ENCODE assay signal across 21 cellular contexts in the genomic region with DNA sequence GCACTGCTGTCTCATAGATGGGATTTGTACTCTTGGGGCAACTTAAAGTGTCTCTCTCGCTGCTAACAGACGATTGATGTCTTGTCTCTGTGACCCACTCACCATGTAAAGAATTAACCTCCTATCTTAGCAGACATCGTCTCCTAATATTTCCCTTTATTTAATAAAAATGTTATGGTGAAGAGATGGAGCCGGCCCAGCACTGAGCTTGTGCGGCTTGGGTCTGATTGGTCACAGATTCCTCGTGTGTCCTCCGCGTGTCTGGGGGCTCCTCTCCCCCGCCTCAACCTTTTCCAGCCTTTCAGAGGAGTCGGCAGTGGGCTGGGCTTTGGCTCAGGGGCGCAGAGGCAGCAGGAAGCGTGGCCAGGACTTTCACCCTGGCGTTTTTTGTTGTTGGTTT. TPM values are rescaled to one million over a fixed set of nuclear protein-coding genes. Genes with fewer than 3 reads are reported as not detected.
A peak's percentile ranks its signal among the peaks of the same experiment; 100 is the strongest.
DNase-seq lines count a peak whose midpoint lies in the region; ATAC-seq and TF ChIP-seq lines count a peak whose summit lies in the region.
"Had no signal": no experiment of that assay in that cellular context is flagged by ENCODE, and none has a peak within 500 bp of the region (broad histone marks: within the 10 kb centered on the region; RNA-seq: fewer than 3 reads in every experiment).

No MANE protein-coding gene starts in this region.

- H3K27ac ChIP-seq in esophagus muscularis mucosa (replicated peaks in 1 of 4) (peak overlapping the region; percentile 72 to 82 (median 78)), colonic mucosa (no peak overlapping the region)
- H3K27ac ChIP-seq: KMS-11, PC-9 had no signal

- DNase-seq in SK-N-DZ (ENCODE audit: low spot score) (peak; percentile 81), esophagus muscularis mucosa (ENCODE audit: extremely low spot score) (no peak), nephron progenitor cell (no peak), mesothelial cell of epicardium (ENCODE audit: low spot score in 2 of 2, unreplicated experiment in 2 of 2) (no peak), DMS153 treated with DMSO at 0.1 percent for 48 hours (lab: John Stamatoyannopoulos, UW; ENCODE audit: unreplicated experiment) (no peak), colonic mucosa (no peak)
- DNase-seq: C1 segment of cervical spinal cord; CD8-positive, alpha-beta T cell; EL; GF-D8; IMR-90; NCI-H1092 treated with DMSO at 0.1 percent for 48 hours; NCI-H1436 treated with DMSO at 0.1 percent for 48 hours; NCI-H1930; NCI-H510A; NCI-H748 treated with DMSO at 0.1 percent for 48 hours; RPMI8226; SHP77 treated with DMSO at 0.1 percent for 48 hours had no signal

- intact Hi-C loops in esophagus muscularis mucosa (cut with DNase I) (loop anchor here (5.0 kb wide), 1 partner anchor 33 kb away; a partner anchor contains a TSS), colonic mucosa (cut with DNase I) (no loop called here)

- H3K36me3 ChIP-seq in esophagus muscularis mucosa (peaks cover 21 to 42% (median 36%) of the 10 kb centered on the region in 4 donors), colonic mucosa (no peaks in the 10 kb centered on the region)

- H3K36me3 Mint-ChIP-seq in nephron progenitor cell (ENCODE audit: low read depth), result peaks cover 15% of the 10 kb centered on the region
- peaks cover 14% of the 10 kb centered on the region for H3K36me3 Mint-ChIP-seq in mesothelial cell of epicardium

- H3K4me3 ChIP-seq in esophagus muscularis mucosa (no peak overlapping the region), colonic mucosa (no peak overlapping the region)
- H3K4me3 ChIP-seq: PC-9 had no signal

- 78% methylated on average over 13 of the region's 13 CpGs for WGBS in esophagus muscularis mucosa

- ATAC-seq in GM19452 (IDR thresholded peaks at IDR 0.05; ENCODE audit: unreplicated experiment), result no peak
- ATAC-seq: CD8-positive, alpha-beta T cell had no signal

- H3K27me3 ChIP-seq in esophagus muscularis mucosa (no peaks in the 10 kb centered on the region), colonic mucosa (no peaks in the 10 kb centered on the region)

- no peak overlapping the region for H3K9ac ChIP-seq in colonic mucosa (ENCODE audit: low read depth in 2 of 2, low read length in 2 of 2)
- H3K9ac ChIP-seq: KMS-11 had no signal

- no peak for TF ChIP-seq EP300 in esophagus muscularis mucosa (IDR thresholded peaks at IDR 0.05)

- peaks cover 34% of the 10 kb centered on the region for H3K4me1 Mint-ChIP-seq in nephron progenitor cell
- H3K4me1 Mint-ChIP-seq in mesothelial cell of epicardium, result peaks cover 5% of the 10 kb centered on the region

- H3K9me3 Mint-ChIP-seq in nephron progenitor cell (no peaks in the 10 kb centered on the region), mesothelial cell of epicardium (no peaks in the 10 kb centered on the region)
- H3K9me3 Mint-ChIP-seq: CD8-positive, alpha-beta T cell had no signal

- H3K27ac Mint-ChIP-seq in nephron progenitor cell (peak overlapping the region; percentile 11), mesothelial cell of epicardium (no peak overlapping the region)
- H3K27ac Mint-ChIP-seq: CD8-positive, alpha-beta T cell had no signal

- H3K4me1 ChIP-seq in esophagus muscularis mucosa (peaks cover 28 to 80% (median 78%) of the 10 kb centered on the region in 4 donors), colonic mucosa (no peaks in the 10 kb centered on the region)

- TF ChIP-seq CTCF in esophagus muscularis mucosa (IDR thresholded peaks at IDR 0.05), result no peak
- TF ChIP-seq CTCF in nephron progenitor cell (IDR thresholded peaks at IDR 0.05), result no peak
- no peak for TF ChIP-seq CTCF in mesothelial cell of epicardium (IDR thresholded peaks at IDR 0.05; ENCODE audit: unreplicated experiment)
- TF ChIP-seq CTCF in colonic mucosa (IDR thresholded peaks at IDR 0.05), result no peak

- H3K27me3 Mint-ChIP-seq in nephron progenitor cell (ENCODE audit: low read depth, poor library complexity), result no peaks in the 10 kb centered on the region
- H3K27me3 Mint-ChIP-seq in mesothelial cell of epicardium (ENCODE audit: low read depth), result no peaks in the 10 kb centered on the region

- H3K9me3 ChIP-seq in esophagus muscularis mucosa, result no peaks in the 10 kb centered on the region
- H3K9me3 ChIP-seq in colonic mucosa, result no peaks in the 10 kb centered on the region

- H3K4me3 Mint-ChIP-seq in nephron progenitor cell, result no peak overlapping the region
- H3K4me3 Mint-ChIP-seq in mesothelial cell of epicardium, result no peak overlapping the region
- H3K4me3 Mint-ChIP-seq: CD8-positive, alpha-beta T cell had no signal

- no peak for TF ChIP-seq POLR2A in esophagus muscularis mucosa (IDR thresholded peaks at IDR 0.05; ENCODE audit: low read depth)

RNA-seq across cellular contexts. Expression of a gene that starts 13.2 kb away (rescaled TPM):
- polyA plus RNA-seq in SK-N-DZ (2014; cell fraction: cytosol; rRNA removed), result 1.8 and 2.4 TPM in 2 replicates
- 9.7 and 10.7 TPM in 2 replicates for polyA plus RNA-seq in SK-N-DZ (2014; cell fraction: nucleus; rRNA removed)
- total RNA-seq in esophagus muscularis mucosa (10 to 100 TPM in 1 of 4 donors, 1 to 10 TPM in 3; 5.3 to 10.1 (median 6.6) TPM), mesothelial cell of epicardium (29.5 to 31.9 TPM (median 29.5 TPM) in 3 replicates), colonic mucosa (10 to 100 TPM in 1 of 2 donors, 1 to 10 TPM in 1; 7.6 to 10.3 TPM)

RNA-seq across cellular contexts. Expression of a gene that starts 33.5 kb away (rescaled TPM):
- 3.0 and 6.1 TPM in 2 replicates for polyA plus RNA-seq in SK-N-DZ (2014; cell fraction: cytosol; rRNA removed)
- 1.6 and 2.7 TPM in 2 replicates for polyA plus RNA-seq in SK-N-DZ (2014; cell fraction: nucleus; rRNA removed)
- total RNA-seq in esophagus muscularis mucosa (10 to 100 TPM in 2 of 4 donors, 1 to 10 TPM in 2; 9.1 to 19.0 (median 13.5) TPM), mesothelial cell of epicardium (12.0 to 13.2 TPM (median 12.6 TPM) in 3 replicates), colonic mucosa (10 to 100 TPM in 1 of 2 donors, 1 to 10 TPM in 1; 7.3 to 14.7 TPM)

RNA-seq across cellular contexts. Expression of a gene that starts 57.6 kb away (rescaled TPM):
- 8.1 and 9.2 TPM in 2 replicates for polyA plus RNA-seq in SK-N-DZ (2014; cell fraction: cytosol; rRNA removed)
- 35.4 and 50.9 TPM in 2 replicates for polyA plus RNA-seq in SK-N-DZ (2014; cell fraction: nucleus; rRNA removed)
- total RNA-seq in esophagus muscularis mucosa, result 1 to 10 TPM; 2.4 to 3.6 (median 2.8) TPM
- 4.9 to 6.4 TPM (median 4.9 TPM) in 3 replicates for total RNA-seq in mesothelial cell of epicardium
- 1 to 10 TPM in 1 of 2 donors, under 1 TPM in 1; 0.27 to 1.4 TPM for total RNA-seq in colonic mucosa
- total RNA-seq: CD8-positive, alpha-beta T cell had no signal
